In the genomic region with DNA sequence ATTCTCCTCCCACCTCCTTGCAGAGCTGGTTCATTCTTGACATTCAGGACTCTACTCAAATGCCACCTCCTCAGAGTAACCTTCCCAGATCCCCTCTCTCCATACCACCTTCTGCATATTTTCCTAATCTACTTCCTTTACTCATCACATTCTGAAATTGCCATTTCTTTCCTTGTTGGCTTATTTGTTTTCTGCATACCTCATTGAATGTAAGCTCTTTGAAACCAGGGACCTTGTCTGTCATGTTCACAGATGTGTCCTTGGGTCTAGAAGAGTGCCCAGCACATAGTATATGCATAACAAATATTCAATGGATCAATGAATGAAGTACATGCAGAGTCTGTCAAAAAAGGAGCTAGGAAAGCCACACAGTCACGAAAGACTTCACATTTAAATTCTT, we compare ENCODE assay signal across 35 cellular contexts. TPM values are rescaled to one million over a fixed set of nuclear protein-coding genes. Genes with fewer than 3 reads are reported as not detected.
"Had no signal": no experiment of that assay in that cellular context is flagged by ENCODE, and none has a peak within 500 bp of the region (broad histone marks: within the 10 kb centered on the region; RNA-seq: fewer than 3 reads in every experiment).

No MANE protein-coding gene starts in this region.

- H3K27ac ChIP-seq: adrenal gland, body of pancreas, brain microvascular endothelial cell, WERI-Rb-1 had no signal

- H3K9me3 ChIP-seq: adrenal gland, body of pancreas, breast epithelium had no signal

- H3K4me1 ChIP-seq: adrenal gland, body of pancreas, breast epithelium had no signal

- DNase-seq: activated CD4-positive, alpha-beta memory T cell treated with anti-CD3 and anti-CD28 coated beads, Interleukin-2, amount 10 ng/mL, durations not matched to agents 7 days and 5 days; activated CD4-positive, alpha-beta T cell treated with anti-CD3 and anti-CD28 coated beads for 1 hour; activated CD4-positive, alpha-beta T cell treated with anti-CD3 and anti-CD28 coated beads for 36 hours; activated CD4-positive, alpha-beta T cell treated with anti-CD3 and anti-CD28 coated beads for 48 hours; activated CD4-positive, alpha-beta T cell treated with anti-CD3 and anti-CD28 coated beads, Interleukin-2, amount 10 ng/mL, durations not matched to agents 7 days and 5 days; activated CD4-positive, alpha-beta T cell treated with anti-CD3 and anti-CD28 coated beads, Interleukin-2, amount 50 U/mL, for 48 hours; activated CD4-positive, CD25-positive, alpha-beta regulatory T cell; activated CD8-positive, alpha-beta memory T cell treated with anti-CD3 and anti-CD28 coated beads for 24 hours; activated CD8-positive, alpha-beta memory T cell treated with anti-CD3 and anti-CD28 coated beads, Interleukin-2, amount 10 ng/mL, durations not matched to agents 7 days and 5 days; activated CD8-positive, alpha-beta memory T cell treated with anti-CD3 and anti-CD28 coated beads, Interleukin-2, amount 50 U/mL, for 48 hours; activated CD8-positive, alpha-beta T cell treated with anti-CD3 and anti-CD28 coated beads, Interleukin-2, amount 10 ng/mL, durations not matched to agents 7 days and 5 days; activated effector memory CD4-positive, alpha-beta T cell treated with Interleukin-2 at 50 U/mL for 16 hours; activated gamma-delta T cell; activated naive CD4-positive, alpha-beta T cell; activated naive CD4-positive, alpha-beta T cell treated with anti-CD3 and anti-CD28 coated beads for 36 hours; activated naive CD4-positive, alpha-beta T cell treated with anti-CD3 and anti-CD28 coated beads, Interleukin-2, amount 50 U/mL, for 16 hours; activated naive CD8-positive, alpha-beta T cell treated with anti-CD3 and anti-CD28 coated beads for 36 hours; activated T-cell treated with anti-CD3 and anti-CD28 coated beads, Interleukin-2, amount 50 U/mL, for 24 hours; activated T-cell treated with anti-CD3 and anti-CD28 coated beads, Interleukin-2, amount 50 U/mL, for 48 hours; adrenal gland; amniotic stem cell; aorta; body of pancreas; brain microvascular endothelial cell; central memory CD4-positive, alpha-beta T cell; T-helper 1 cell; T-helper 2 cell; T-helper 9 cell; WERI-Rb-1 had no signal

- H3K27me3 ChIP-seq: adrenal gland, body of pancreas, brain microvascular endothelial cell, breast epithelium had no signal

- H3K4me3 ChIP-seq: adrenal gland, body of pancreas, breast epithelium had no signal

- H3K36me3 ChIP-seq: adrenal gland, brain microvascular endothelial cell, breast epithelium, WERI-Rb-1 had no signal

- FAIRE-seq: astrocyte, TTC549 had no signal

- ATAC-seq: activated CD4-positive, alpha-beta T cell treated with anti-CD3 and anti-CD28 coated beads for 36 hours; activated CD4-positive, CD25-positive, alpha-beta regulatory T cell treated with anti-CD3 and anti-CD28 coated beads, Interleukin-2, amount 50 U/mL, for 24 hours; activated CD8-positive, alpha-beta memory T cell treated with anti-CD3 and anti-CD28 coated beads, Interleukin-2, amount 10 ng/mL, durations not matched to agents 7 days and 5 days; activated CD8-positive, alpha-beta T cell treated with anti-CD3 and anti-CD28 coated beads, Interleukin-2, amount 10 ng/mL, durations not matched to agents 7 days and 5 days; activated naive CD4-positive, alpha-beta T cell treated with anti-CD3 and anti-CD28 coated beads, Interleukin-2, amount 50 U/mL, for 72 hours; body of pancreas; WTC11 had no signal

RNA-seq across cellular contexts. Expression of a gene that starts 11.1 kb away (rescaled TPM):
- total RNA-seq: activated CD8-positive, alpha-beta T cell treated with anti-CD3 and anti-CD28 coated beads, Interleukin-2, amount 10 ng/mL, durations not matched to agents 7 days and 5 days; aorta; WTC11 had no signal
